ENCODE assay signal across 1 cellular context in genomic region chr4:143281507-143282169, GRCh38.
TF ChIP-seq lines count a peak whose summit lies in the region.

No MANE protein-coding gene starts in this region.

TF ChIP-seq in GM12878, 131 proteins besides CTCF, POLR2A, EP300 and RAD21 (continued from another document):
- TF ChIP-seq ZBTB40 (IDR thresholded peaks at IDR 0.05; ENCODE audit: borderline replicate concordance), result no peak
- TF ChIP-seq E2F8 (IDR thresholded peaks at IDR 0.05; ENCODE audit: low read depth, partially characterized antibody), result no peak
- peak; percentile 12; the same call in 1 of the 2 replicates for TF ChIP-seq RUNX3 (IDR thresholded peaks at IDR 0.05; ENCODE audit: low read length)
- no peak for TF ChIP-seq ELK1 (IDR thresholded peaks at IDR 0.05; ENCODE audit: low read depth, low read length)
- no peak for TF ChIP-seq MTA3 (IDR thresholded peaks at IDR 0.05; ENCODE audit: borderline replicate concordance, low read length)
- TF ChIP-seq E4F1 (IDR thresholded peaks at IDR 0.05; ENCODE audit: borderline replicate concordance, partially characterized antibody), result no peak
- no peak for TF ChIP-seq SMAD5 (IDR thresholded peaks at IDR 0.05; ENCODE audit: low read depth)
